19 cellular contexts compared by ENCODE assay signal in the genomic region with DNA sequence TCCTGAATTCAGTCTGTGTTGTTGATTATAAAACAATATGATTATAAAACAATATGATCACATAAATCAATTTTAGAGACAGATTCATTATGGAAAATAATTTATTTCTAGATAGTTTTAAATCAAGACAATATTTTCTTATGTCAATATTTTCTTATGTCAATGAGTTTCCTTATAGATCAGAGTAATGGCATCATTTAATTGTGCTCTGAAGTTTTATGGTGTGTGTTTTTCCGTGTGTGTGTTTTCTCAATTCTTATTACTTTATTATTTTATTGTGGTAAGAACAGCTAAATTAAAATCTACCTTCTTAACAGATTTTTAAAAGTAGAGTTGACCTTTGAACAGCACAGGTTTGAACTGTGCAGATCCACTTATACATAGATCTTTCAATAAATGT.
DNase-seq lines count a peak whose midpoint lies in the region; ATAC-seq, FAIRE-seq and TF ChIP-seq lines count a peak whose summit lies in the region.
"Had no signal": no experiment of that assay in that cellular context is flagged by ENCODE, and none has a peak within 500 bp of the region (broad histone marks: within the 10 kb centered on the region; RNA-seq: fewer than 3 reads in every experiment).

No MANE protein-coding gene starts in this region.

- no peaks in the 10 kb centered on the region for H3K36me3 ChIP-seq in mucosa of descending colon (ENCODE audit: low read depth)

- DNase-seq in LNCaP clone FGC (ENCODE audit: low read depth) (peak; percentile 26), mucosa of descending colon (no peak), NCI-H2171 (lab: John Stamatoyannopoulos, UW) (no peak), SHP77 treated with DMSO at 0.1 percent for 48 hours (lab: John Stamatoyannopoulos, UW) (no peak)
- DNase-seq: C1 segment of cervical spinal cord; Calu3; CD4-positive, alpha-beta memory T cell; COR-L47; DMS79; EL; GDM1; GM23248; H7; HCEC 1CT had no signal

- no peaks in the 10 kb centered on the region for H3K36me3 Mint-ChIP-seq in stimulated activated memory B cell treated with anti-CD40 and anti-IgM and Interleukin-4, amounts not matched to agents 10 μg/mL and 1 μg/mL and 100 μg/mL, for 72 hours
- H3K36me3 Mint-ChIP-seq: CD4-positive, alpha-beta memory T cell had no signal

- TF ChIP-seq CTCF in LNCaP clone FGC (IDR thresholded peaks at IDR 0.05; ENCODE audit: control insufficient read depth, extremely low read depth, insufficient read depth) (no peak), mucosa of descending colon (IDR thresholded peaks at IDR 0.05) (no peak)

- no peaks in the 10 kb centered on the region for H3K27me3 Mint-ChIP-seq in stimulated activated memory B cell treated with anti-CD40 and anti-IgM and Interleukin-4, amounts not matched to agents 10 μg/mL and 1 μg/mL and 100 μg/mL, for 72 hours
- H3K27me3 Mint-ChIP-seq: CD4-positive, alpha-beta memory T cell had no signal

- intact Hi-C loops in mucosa of descending colon (cut with DNase I, micrococcal nuclease), result no loop called here

- H3K9me3 Mint-ChIP-seq in stimulated activated memory B cell treated with anti-CD40 and anti-IgM and Interleukin-4, amounts not matched to agents 10 μg/mL and 1 μg/mL and 100 μg/mL, for 72 hours, result peaks cover 6% of the 10 kb centered on the region

- H3K9me3 ChIP-seq in mucosa of descending colon, result peaks cover 3% of the 10 kb centered on the region

- H3K4me3 Mint-ChIP-seq in stimulated activated memory B cell treated with anti-CD40 and anti-IgM and Interleukin-4, amounts not matched to agents 10 μg/mL and 1 μg/mL and 100 μg/mL, for 72 hours, result no peak overlapping the region
- H3K4me3 Mint-ChIP-seq: CD4-positive, alpha-beta memory T cell had no signal

- H3K4me3 ChIP-seq in LNCaP clone FGC (ENCODE audit: low read depth, low read length) (no peak overlapping the region), mucosa of descending colon (no peak overlapping the region)
- H3K4me3 ChIP-seq: GM12878, GM23248 had no signal

- FAIRE-seq in colon (lab: Jason Lieb, UNC), result peak; percentile 55
- FAIRE-seq: GM12878, GM19239, H1 had no signal

- H3K27ac Mint-ChIP-seq in stimulated activated memory B cell treated with anti-CD40 and anti-IgM and Interleukin-4, amounts not matched to agents 10 μg/mL and 1 μg/mL and 100 μg/mL, for 72 hours, result no peak overlapping the region
- H3K27ac Mint-ChIP-seq: CD4-positive, alpha-beta memory T cell had no signal

- no peaks in the 10 kb centered on the region for H3K4me1 Mint-ChIP-seq in stimulated activated memory B cell treated with anti-CD40 and anti-IgM and Interleukin-4, amounts not matched to agents 10 μg/mL and 1 μg/mL and 100 μg/mL, for 72 hours
- H3K4me1 Mint-ChIP-seq: CD4-positive, alpha-beta memory T cell had no signal

- ATAC-seq in mucosa of descending colon, result peak; percentile 72
- no peak for ATAC-seq in stimulated activated memory B cell treated with anti-CD40 and anti-IgM and Interleukin-4, amounts not matched to agents 10 μg/mL and 1 μg/mL and 100 μg/mL, for 72 hours
- ATAC-seq: GM12878 had no signal

- no peaks in the 10 kb centered on the region for H3K4me1 ChIP-seq in mucosa of descending colon (ENCODE audit: low read depth)
